ENCODE assay signal across 8 cellular contexts in genomic region chr14:70601162-70601561, GRCh38. TPM values are rescaled to one million over a fixed set of nuclear protein-coding genes. Genes with fewer than 3 reads are reported as not detected.
DNase-seq lines count a peak whose midpoint lies in the region; ATAC-seq and TF ChIP-seq lines count a peak whose summit lies in the region.

No MANE protein-coding gene starts in this region.

- peak overlapping the region; percentile 84 for H3K4me3 Mint-ChIP-seq in progenitor cell of endocrine pancreas (ENCODE audit: low read depth)

- H3K4me1 ChIP-seq in OCI-LY1 (ENCODE audit: insufficient read depth, low read length, severe bottlenecking) (peaks cover 24% of the 10 kb centered on the region), esophagus (ENCODE audit: control insufficient read depth in 2 of 2, insufficient read depth in 2 of 2, low read length in 1 of 2) (no peaks in the 10 kb centered on the region), thyroid gland (peaks cover 5 to 21% of the 10 kb centered on the region in 2 donors)

- H4K20me1 ChIP-seq in OCI-LY1 (ENCODE audit: insufficient read depth, low read length): no peaks in the 10 kb centered on the region

- no peak for TF ChIP-seq POLR2A in thyroid gland (IDR thresholded peaks at IDR 0.05)

- H2AFZ ChIP-seq in OCI-LY1 (ENCODE audit: low read length): peak overlapping the region; percentile 58

- H3K79me2 ChIP-seq in OCI-LY1 (ENCODE audit: insufficient read depth, low read length): peaks cover 41% of the 10 kb centered on the region

- no peaks in the 10 kb centered on the region for H3K9me2 ChIP-seq in OCI-LY1 (ENCODE audit: low read depth, low read length)

- no peaks in the 10 kb centered on the region for H3K36me3 Mint-ChIP-seq in progenitor cell of endocrine pancreas (ENCODE audit: insufficient read depth)

- H3K4me2 ChIP-seq in OCI-LY1 (ENCODE audit: low read length): peak overlapping the region; percentile 89

- H3K27me3 ChIP-seq in OCI-LY1 (ENCODE audit: insufficient read depth, low read length) (no peaks in the 10 kb centered on the region), esophagus (ENCODE audit: control insufficient read depth in 1 of 2, insufficient read depth in 2 of 2, low read length in 2 of 2) (peaks cover 0 to under 1% of the 10 kb centered on the region in 2 donors), thyroid gland (no peaks in the 10 kb centered on the region)

- peaks cover 4% of the 10 kb centered on the region for H3K36me3 ChIP-seq in OCI-LY1 (ENCODE audit: insufficient read depth, low read length)
- H3K36me3 ChIP-seq in esophagus (ENCODE audit: control insufficient read depth in 2 of 2, insufficient read depth in 2 of 2, low read length in 1 of 2): peaks cover 0 to 1% of the 10 kb centered on the region in 2 donors
- peaks cover 1 to 3% of the 10 kb centered on the region in 2 donors for H3K36me3 ChIP-seq in thyroid gland

- TF ChIP-seq CTCF in OCI-LY1 (IDR thresholded peaks at IDR 0.05; ENCODE audit: low read length): no peak
- no peak for TF ChIP-seq CTCF in progenitor cell of endocrine pancreas (IDR thresholded peaks at IDR 0.05; ENCODE audit: unreplicated experiment)
- no peak for TF ChIP-seq CTCF in thyroid gland (IDR thresholded peaks at IDR 0.05)

- H3K4me3 ChIP-seq in OCI-LY1 (ENCODE audit: low read depth, low read length, poor library complexity, severe bottlenecking): peak overlapping the region; percentile 61
- H3K4me3 ChIP-seq in esophagus (ENCODE audit: low read depth in 1 of 2, low read length in 2 of 2): peak overlapping the region; percentile 36 to 99
- peak overlapping the region in 1 of 3 donors; percentile 65 for H3K4me3 ChIP-seq in thyroid gland (replicated peaks in 1 of 3)

- 24 to 31% methylated on average over 3 of the region's 3 CpGs for WGBS in esophagus, 2 donors
- 25 to 28% methylated on average over 3 of the region's 3 CpGs for WGBS in thyroid gland, 2 donors

- H3K9me3 ChIP-seq in OCI-LY1 (ENCODE audit: low read length): no peaks in the 10 kb centered on the region
- no peaks in the 10 kb centered on the region for H3K9me3 ChIP-seq in esophagus (ENCODE audit: control insufficient read depth in 2 of 2, insufficient read depth in 1 of 2, low read depth in 1 of 2, low read length in 1 of 2)
- H3K9me3 ChIP-seq in thyroid gland: no peaks in the 10 kb centered on the region

- no peak for ATAC-seq in HG03378 (IDR thresholded peaks at IDR 0.05; ENCODE audit: unreplicated experiment)

- peak overlapping the region; percentile 88 for H3K27ac Mint-ChIP-seq in progenitor cell of endocrine pancreas

- DNase-seq in EL (peak; percentile 45), progenitor cell of endocrine pancreas (ENCODE audit: low spot score, unreplicated experiment) (no peak), NCI-H774 (lab: John Stamatoyannopoulos, UW) (no peak), thyroid gland (no peak), anterior cingulate cortex (lab: John Stamatoyannopoulos, UW) (no peak)

- H3F3A ChIP-seq in OCI-LY1 (ENCODE audit: insufficient read depth, low read length): no peaks in the 10 kb centered on the region

- peaks cover 8% of the 10 kb centered on the region for H3K27me3 Mint-ChIP-seq in progenitor cell of endocrine pancreas

- intact Hi-C loops in thyroid gland (cut with DNase I): no loop called here

- no peak overlapping the region for H3K27ac ChIP-seq in OCI-LY1 (ENCODE audit: low read depth, low read length, poor library complexity, severe bottlenecking)
- H3K27ac ChIP-seq in esophagus (ENCODE audit: low read depth in 2 of 2, low read length in 1 of 2): no peak overlapping the region
- H3K27ac ChIP-seq in thyroid gland: peak overlapping the region in 1 of 3 donors; percentile 29

- peak overlapping the region; percentile 62 for H3K9ac ChIP-seq in OCI-LY1 (ENCODE audit: low read length)

- H3K4me1 Mint-ChIP-seq in progenitor cell of endocrine pancreas (ENCODE audit: low read depth): peaks cover 14% of the 10 kb centered on the region

- H3K9me3 Mint-ChIP-seq in progenitor cell of endocrine pancreas (ENCODE audit: low read depth): no peaks in the 10 kb centered on the region

RNA-seq across cellular contexts. Expression of gene MED6, which starts 0.7 kb away (rescaled TPM):
- polyA plus RNA-seq in esophagus: 10 to 100 TPM; 10.3 to 21.3 TPM
- 47.1 and 52.2 TPM in 2 replicates for total RNA-seq in progenitor cell of endocrine pancreas
- total RNA-seq in thyroid gland: 10 to 100 TPM; 35.2 to 74.3 (median 51.0) TPM

RNA-seq across cellular contexts. Expression of gene TTC9, which starts 40.6 kb away (rescaled TPM):
- 10 to 100 TPM; 43.3 to 67.9 TPM for polyA plus RNA-seq in esophagus
- total RNA-seq in progenitor cell of endocrine pancreas (8.2 and 9.0 TPM in 2 replicates), thyroid gland (1 to 10 TPM; 5.7 to 9.4 (median 7.2) TPM)
